Comparison of ENCODE assay signal across 10 cellular contexts in genomic region chr2:43159797-43160196, GRCh38.
DNase-seq lines count a peak whose midpoint lies in the region; ATAC-seq, FAIRE-seq and TF ChIP-seq lines count a peak whose summit lies in the region.
"Had no signal": no experiment of that assay in that cellular context is flagged by ENCODE, and none has a peak within 500 bp of the region (broad histone marks: within the 10 kb centered on the region; RNA-seq: fewer than 3 reads in every experiment).

No MANE protein-coding gene starts in this region.

- peak overlapping the region in 1 of 3 experiments; percentile 13 for H3K4me3 ChIP-seq in keratinocyte (ENCODE audit: control insufficient read depth in 2 of 3, extremely low read depth in 1 of 3, insufficient read depth in 2 of 3, low read depth in 1 of 3, low read length in 3 of 3)
- H3K4me3 ChIP-seq: SJCRH30 had no signal

- ATAC-seq in stimulated activated memory B cell treated with anti-CD40 and anti-IgM and Interleukin-4, amounts not matched to agents 10 μg/mL and 1 μg/mL and 100 μg/mL, for 72 hours, result no peak
- no peak for ATAC-seq in HG03571 (IDR thresholded peaks at IDR 0.05; ENCODE audit: unreplicated experiment)

- peak overlapping the region; percentile 34 for H3K4me3 Mint-ChIP-seq in T-helper 1 cell treated with Interleukin-12 subunit alpha and Interleukin-12 subunit beta and Interleukin-4 antibody, amounts not matched to agents 30 μg/mL and 1 μg/mL, for 36 hours
- H3K4me3 Mint-ChIP-seq in stimulated activated memory B cell treated with anti-CD40 and anti-IgM and Interleukin-4, amounts not matched to agents 10 μg/mL and 1 μg/mL and 100 μg/mL, for 72 hours, result no peak overlapping the region

- H3K9ac ChIP-seq in keratinocyte (ENCODE audit: control insufficient read depth, extremely low read depth, insufficient read depth, low read length), result peak overlapping the region; percentile 79

- no peaks in the 10 kb centered on the region for H3K9me3 ChIP-seq in keratinocyte (ENCODE audit: control insufficient read depth, low read depth, low read length)
- H3K9me3 ChIP-seq: SJCRH30 had no signal

- H3K4me2 ChIP-seq in keratinocyte (ENCODE audit: control insufficient read depth, extremely low read depth, insufficient read depth, low read depth, low read length), result peak overlapping the region; percentile 64

- no peaks in the 10 kb centered on the region for H3K27me3 ChIP-seq in keratinocyte (ENCODE audit: control insufficient read depth, extremely low read depth, insufficient read depth, low read length)
- H3K27me3 ChIP-seq: SJCRH30 had no signal

- no peaks in the 10 kb centered on the region for H3K9me3 Mint-ChIP-seq in T-helper 1 cell treated with Interleukin-12 subunit alpha and Interleukin-12 subunit beta and Interleukin-4 antibody, amounts not matched to agents 30 μg/mL and 1 μg/mL, for 36 hours
- H3K9me3 Mint-ChIP-seq in stimulated activated memory B cell treated with anti-CD40 and anti-IgM and Interleukin-4, amounts not matched to agents 10 μg/mL and 1 μg/mL and 100 μg/mL, for 72 hours, result no peaks in the 10 kb centered on the region

- H3K36me3 Mint-ChIP-seq in T-helper 1 cell treated with Interleukin-12 subunit alpha and Interleukin-12 subunit beta and Interleukin-4 antibody, amounts not matched to agents 30 μg/mL and 1 μg/mL, for 36 hours (ENCODE audit: low read depth), result peaks cover 6% of the 10 kb centered on the region
- no peaks in the 10 kb centered on the region for H3K36me3 Mint-ChIP-seq in stimulated activated memory B cell treated with anti-CD40 and anti-IgM and Interleukin-4, amounts not matched to agents 10 μg/mL and 1 μg/mL and 100 μg/mL, for 72 hours

- H3K4me1 ChIP-seq in keratinocyte (ENCODE audit: control insufficient read depth, extremely low read depth, insufficient read depth, low read length), result peaks cover 48% of the 10 kb centered on the region
- H3K4me1 ChIP-seq: SJCRH30 had no signal

- no peaks in the 10 kb centered on the region for H3K9me1 ChIP-seq in keratinocyte (ENCODE audit: control insufficient read depth, extremely low read depth, insufficient read depth, low read length)

- H2AFZ ChIP-seq in keratinocyte (ENCODE audit: control insufficient read depth, low read length), result no peak overlapping the region

- H3K27ac ChIP-seq in keratinocyte (ENCODE audit: control insufficient read depth, insufficient read depth, low read length), result peak overlapping the region; percentile 96
- H3K27ac ChIP-seq: 22Rv1, SJCRH30 had no signal

- DNase-seq in T-helper 1 cell (no peak), keratinocyte (ENCODE audit: low read depth, low spot score) (no peak), epidermal melanocyte (ENCODE audit: insufficient read length, low spot score) (no peak), UCSD-AML1 (lab: John Stamatoyannopoulos, UW; ENCODE audit: unreplicated experiment) (no peak)
- peak; percentile 29 to 46 for DNase-seq in activated CD4-positive, alpha-beta T cell treated with anti-CD3 and anti-CD28 coated beads, Interleukin-2, amount 50 U/mL, for 48 hours
- DNase-seq: SJCRH30 had no signal

- H3K79me2 ChIP-seq in keratinocyte (ENCODE audit: control insufficient read depth, insufficient read depth, low read length), result no peaks in the 10 kb centered on the region

- dilution Hi-C loops in keratinocyte (cut with MboI; ENCODE audit: extremely low pct_ligation_motif_present, low sequenced_read_pairs), result no loop called here

- no peaks in the 10 kb centered on the region for H3K36me3 ChIP-seq in keratinocyte (ENCODE audit: control insufficient read depth in 2 of 2, extremely low read depth in 1 of 2, insufficient read depth in 2 of 2, low read length in 2 of 2)
- H3K36me3 ChIP-seq: SJCRH30 had no signal

- peak overlapping the region; percentile 100 for H3K27ac Mint-ChIP-seq in T-helper 1 cell treated with Interleukin-12 subunit alpha and Interleukin-12 subunit beta and Interleukin-4 antibody, amounts not matched to agents 30 μg/mL and 1 μg/mL, for 36 hours
- peak overlapping the region; percentile 98 for H3K27ac Mint-ChIP-seq in stimulated activated memory B cell treated with anti-CD40 and anti-IgM and Interleukin-4, amounts not matched to agents 10 μg/mL and 1 μg/mL and 100 μg/mL, for 72 hours

- H4K20me1 ChIP-seq in keratinocyte (ENCODE audit: control insufficient read depth, extremely low read depth, insufficient read depth, low read length), result no peaks in the 10 kb centered on the region

- H3K27me3 Mint-ChIP-seq in T-helper 1 cell treated with Interleukin-12 subunit alpha and Interleukin-12 subunit beta and Interleukin-4 antibody, amounts not matched to agents 30 μg/mL and 1 μg/mL, for 36 hours (ENCODE audit: low read depth), result no peaks in the 10 kb centered on the region
- no peaks in the 10 kb centered on the region for H3K27me3 Mint-ChIP-seq in stimulated activated memory B cell treated with anti-CD40 and anti-IgM and Interleukin-4, amounts not matched to agents 10 μg/mL and 1 μg/mL and 100 μg/mL, for 72 hours

- no peak for TF ChIP-seq CTCF in keratinocyte (optimal IDR thresholded peaks at IDR 0.05 in 1 of 3, IDR thresholded peaks at IDR 0.05 in 1 of 3, conservative IDR thresholded peaks at IDR 0.05 in 1 of 3; ENCODE audit: extremely low read depth in 1 of 3, insufficient read depth in 2 of 3, low read length in 3 of 3)

- peaks cover 39% of the 10 kb centered on the region for H3K4me1 Mint-ChIP-seq in T-helper 1 cell treated with Interleukin-12 subunit alpha and Interleukin-12 subunit beta and Interleukin-4 antibody, amounts not matched to agents 30 μg/mL and 1 μg/mL, for 36 hours (ENCODE audit: low read depth)
- peaks cover 51% of the 10 kb centered on the region for H3K4me1 Mint-ChIP-seq in stimulated activated memory B cell treated with anti-CD40 and anti-IgM and Interleukin-4, amounts not matched to agents 10 μg/mL and 1 μg/mL and 100 μg/mL, for 72 hours

- FAIRE-seq in keratinocyte (lab: Jason Lieb, UNC), result no peak

Comparison
In these comparisons a context has a peak if more than half of its experiments do, and no peak if none do; other contexts are left out.
1. DNase-seq: peak in activated CD4-positive, alpha-beta T cell treated with anti-CD3 and anti-CD28 coated beads, Interleukin-2, amount 50 U/mL, for 48 hours (2 of 2); none in T-helper 1 cell (0 of 5), keratinocyte (single experiment), epidermal melanocyte (single experiment) and UCSD-AML1 (single experiment).